29 cellular contexts compared by ENCODE assay signal in genomic region chr20:37919389-37920040, GRCh38. TPM values are rescaled to one million over a fixed set of nuclear protein-coding genes. Genes with fewer than 3 reads are reported as not detected.
DNase-seq lines count a peak whose midpoint lies in the region; ATAC-seq and TF ChIP-seq lines count a peak whose summit lies in the region.
"Had no signal": no experiment of that assay in that cellular context is flagged by ENCODE, and none has a peak within 500 bp of the region (broad histone marks: within the 10 kb centered on the region; RNA-seq: fewer than 3 reads in every experiment).

No MANE protein-coding gene starts in this region.

- H3K9me3 Mint-ChIP-seq in activated naive CD8-positive, alpha-beta T cell treated with anti-CD3 and anti-CD28 coated beads, Interleukin-2, amount 50 U/mL, for 24 hours = no peaks in the 10 kb centered on the region
- H3K9me3 Mint-ChIP-seq: HFFc6; stimulated activated effector memory CD8-positive, alpha-beta T cell treated with anti-CD3 and anti-CD28 coated beads, Interleukin-12 subunit alpha, Interleukin-12 subunit beta, amount 100 ng/mL, for 72 hours had no signal

- H3K9me3 ChIP-seq in cardiac muscle cell (ENCODE audit: low read depth) = no peaks in the 10 kb centered on the region
- H3K9me3 ChIP-seq in WERI-Rb-1 (ENCODE audit: severe bottlenecking) = no peaks in the 10 kb centered on the region
- H3K9me3 ChIP-seq in spleen = no peaks in the 10 kb centered on the region
- H3K9me3 ChIP-seq in right cardiac atrium (ENCODE audit: control insufficient read depth, low read length) = no peaks in the 10 kb centered on the region
- H3K9me3 ChIP-seq: ascending aorta; BLaER1 treated with 17β-estradiol and CSF1 and Interleukin-3, amounts not matched to agents 10 nM and 100 nM; gastrocnemius medialis; upper lobe of right lung had no signal

- peaks cover 20% of the 10 kb centered on the region for H3K4me1 Mint-ChIP-seq in activated naive CD8-positive, alpha-beta T cell treated with anti-CD3 and anti-CD28 coated beads, Interleukin-2, amount 50 U/mL, for 24 hours

- no peak for DNase-seq in cardiac muscle cell (ENCODE audit: low read depth in 1 of 2, low spot score in 1 of 2)
- DNase-seq in Right ventricle myocardium superior = no peak
- peak; percentile 60 for DNase-seq in NCI-H146 (lab: John Stamatoyannopoulos, UW)
- peak; percentile 61 for DNase-seq in WERI-Rb-1
- DNase-seq in spleen = peak; percentile 84
- DNase-seq in right cardiac atrium = no peak
- no peak for DNase-seq in activated naive CD8-positive, alpha-beta T cell treated with anti-CD3 and anti-CD28 coated beads, Interleukin-2, amount 50 U/mL, for 24 hours
- DNase-seq: activated T-cell treated with anti-CD3 and anti-CD28 coated beads for 4 hours; central memory CD4-positive, alpha-beta T cell; dermis blood vessel endothelial cell; DMS79; gastrocnemius medialis; HFFc6; KG1; left cardiac atrium; MM.1S; NCI-H1436 treated with DMSO at 0.1 percent for 48 hours; NCI-H774; stimulated activated CD4-positive, alpha-beta T cell treated with anti-CD3 and anti-CD28 coated beads, Interleukin-4, amount 100 ng/mL, for 24 hours; substantia nigra; upper lobe of right lung had no signal

- H3K27me3 ChIP-seq in cardiac muscle cell = no peaks in the 10 kb centered on the region
- H3K27me3 ChIP-seq in WERI-Rb-1 (ENCODE audit: insufficient read depth, low read depth, severe bottlenecking) = no peaks in the 10 kb centered on the region
- H3K27me3 ChIP-seq in spleen (replicated peaks in 1 of 7) = peaks cover 0 to 55% (median 0%) of the 10 kb centered on the region in 7 donors
- H3K27me3 ChIP-seq in right cardiac atrium (ENCODE audit: control insufficient read depth, insufficient read depth) = no peaks in the 10 kb centered on the region

- H3K4me3 ChIP-seq in cardiac muscle cell (no peak overlapping the region), WERI-Rb-1 (ENCODE audit: low read depth, low read length) (no peak overlapping the region; the same call in 1 of the 2 replicates), spleen (no peak overlapping the region), right cardiac atrium (ENCODE audit: low read length) (no peak overlapping the region)
- H3K4me3 ChIP-seq: ascending aorta; BLaER1 treated with 17β-estradiol and CSF1 and Interleukin-3, amounts not matched to agents 10 nM and 100 nM; gastrocnemius medialis; hepatocyte; upper lobe of right lung had no signal

- H3K36me3 ChIP-seq in cardiac muscle cell = no peaks in the 10 kb centered on the region
- H3K36me3 ChIP-seq in WERI-Rb-1 = no peaks in the 10 kb centered on the region
- H3K36me3 ChIP-seq in spleen = no peaks in the 10 kb centered on the region
- H3K36me3 ChIP-seq: ascending aorta; BLaER1 treated with 17β-estradiol and CSF1 and Interleukin-3, amounts not matched to agents 10 nM and 100 nM; gastrocnemius medialis; upper lobe of right lung had no signal

- H3K4me1 ChIP-seq in cardiac muscle cell (ENCODE audit: low read depth) = peaks cover 50% of the 10 kb centered on the region
- peaks cover 8 to 72% (median 49%) of the 10 kb centered on the region in 6 donors for H3K4me1 ChIP-seq in spleen
- H3K4me1 ChIP-seq in right cardiac atrium (ENCODE audit: control insufficient read depth, insufficient read depth, low read length) = no peaks in the 10 kb centered on the region
- H3K4me1 ChIP-seq: gastrocnemius medialis had no signal

- no peaks in the 10 kb centered on the region for H3K36me3 Mint-ChIP-seq in activated naive CD8-positive, alpha-beta T cell treated with anti-CD3 and anti-CD28 coated beads, Interleukin-2, amount 50 U/mL, for 24 hours (ENCODE audit: low read depth)
- H3K36me3 Mint-ChIP-seq: activated naive CD8-positive, alpha-beta T cell; stimulated activated effector memory CD8-positive, alpha-beta T cell treated with anti-CD3 and anti-CD28 coated beads, Interleukin-12 subunit alpha, Interleukin-12 subunit beta, amount 100 ng/mL, for 72 hours had no signal

- no peak for TF ChIP-seq POLR2A in spleen (IDR thresholded peaks at IDR 0.05)

- TF ChIP-seq CTCF in cardiac muscle cell (IDR thresholded peaks at IDR 0.05; ENCODE audit: low read depth, low read length) (no peak), WERI-Rb-1 (IDR thresholded peaks at IDR 0.05; ENCODE audit: low read depth, low read length) (no peak), spleen (IDR thresholded peaks at IDR 0.05 in 8 of 11, conservative IDR thresholded peaks at IDR 0.05 in 3 of 11) (no peak)

- intact Hi-C loops in Right ventricle myocardium superior (cut with DNase I) (no loop called here), spleen (cut with DNase I; ENCODE audit: low total_unique reads) (loop anchor here (10.0 kb wide), 1 partner anchor 75 kb away; no protein-coding TSS in a partner anchor), right cardiac atrium (cut with DNase I) (no loop called here)

- H3K4me3 Mint-ChIP-seq in activated naive CD8-positive, alpha-beta T cell treated with anti-CD3 and anti-CD28 coated beads, Interleukin-2, amount 50 U/mL, for 24 hours = no peak overlapping the region
- H3K4me3 Mint-ChIP-seq: activated CD4-positive, alpha-beta T cell treated with anti-CD3 and anti-CD28 coated beads for 36 hours; activated naive CD8-positive, alpha-beta T cell; HFFc6 had no signal

- ATAC-seq in Right ventricle myocardium superior (ENCODE audit: poor library complexity) = no peak
- ATAC-seq in HG03469 (IDR thresholded peaks at IDR 0.05; ENCODE audit: unreplicated experiment) = no peak
- no peak for ATAC-seq in right cardiac atrium
- no peak for ATAC-seq in activated naive CD8-positive, alpha-beta T cell treated with anti-CD3 and anti-CD28 coated beads, Interleukin-2, amount 50 U/mL, for 24 hours
- ATAC-seq: activated CD4-positive, alpha-beta T cell treated with anti-CD3 and anti-CD28 coated beads for 36 hours; gastrocnemius medialis; left cardiac atrium; sciatic nerve; upper lobe of right lung had no signal

- H3K27ac Mint-ChIP-seq in activated naive CD8-positive, alpha-beta T cell treated with anti-CD3 and anti-CD28 coated beads, Interleukin-2, amount 50 U/mL, for 24 hours = no peak overlapping the region
- H3K27ac Mint-ChIP-seq: activated CD4-positive, alpha-beta T cell treated with anti-CD3 and anti-CD28 coated beads for 36 hours; activated naive CD8-positive, alpha-beta T cell; HFFc6; stimulated activated effector memory CD8-positive, alpha-beta T cell treated with anti-CD3 and anti-CD28 coated beads, Interleukin-12 subunit alpha, Interleukin-12 subunit beta, amount 100 ng/mL, for 72 hours had no signal

- H3K27me3 Mint-ChIP-seq in activated naive CD8-positive, alpha-beta T cell treated with anti-CD3 and anti-CD28 coated beads, Interleukin-2, amount 50 U/mL, for 24 hours = peaks cover 26% of the 10 kb centered on the region

- WGBS in spleen, 5 donors = 38 to 65% (median 54%) methylated on average over 5 of the region's 5 CpGs
- 30% methylated on average over 5 of the region's 5 CpGs for WGBS in right cardiac atrium

- H3K27ac ChIP-seq in cardiac muscle cell (peak overlapping the region; percentile 76), WERI-Rb-1 (peak overlapping the region; percentile 84), spleen (peak overlapping the region in 7 of 8 donors; percentile 41 to 80 (median 70)), right cardiac atrium (ENCODE audit: low read length) (no peak overlapping the region)
- H3K27ac ChIP-seq: ascending aorta; BLaER1 treated with 17β-estradiol and CSF1 and Interleukin-3, amounts not matched to agents 10 nM and 100 nM; gastrocnemius medialis; hepatocyte; upper lobe of right lung had no signal

RNA-seq across cellular contexts. Expression of gene VSTM2L, which starts 16.6 kb away (rescaled TPM):
- total RNA-seq in cardiac muscle cell = 136 and 321 TPM in 2 replicates
- 83.4 and 162 TPM in 2 replicates for polyA plus RNA-seq in cardiac muscle cell
- 17.0 TPM for total RNA-seq in Right ventricle myocardium superior
- total RNA-seq in spleen = 10 to 100 TPM; 12.9 to 88.7 (median 34.9) TPM
- 10 to 100 TPM in 1 of 3 donors, 1 to 10 TPM in 2; 1.7 to 13.5 (median 2.9) TPM for polyA plus RNA-seq in spleen
- total RNA-seq in right cardiac atrium = 100 to 1,000 TPM; 120 to 164 (median 143) TPM
- polyA plus RNA-seq in right cardiac atrium = 122 TPM
- total RNA-seq: activated CD4-positive, alpha-beta T cell treated with anti-CD3 and anti-CD28 coated beads for 36 hours had no signal

Comparison
In these comparisons a context has a peak if more than half of its experiments do, and no peak if none do; other contexts are left out.
1. DNase-seq: peak in NCI-H146 (single experiment), WERI-Rb-1 (single experiment) and spleen (single experiment); none in cardiac muscle cell (0 of 2), Right ventricle myocardium superior (single experiment), right cardiac atrium (0 of 3) and activated naive CD8-positive, alpha-beta T cell treated with anti-CD3 and anti-CD28 coated beads, Interleukin-2, amount 50 U/mL, for 24 hours (single experiment).